Comparison of ENCODE assay signal across 14 cellular contexts in the genomic region with DNA sequence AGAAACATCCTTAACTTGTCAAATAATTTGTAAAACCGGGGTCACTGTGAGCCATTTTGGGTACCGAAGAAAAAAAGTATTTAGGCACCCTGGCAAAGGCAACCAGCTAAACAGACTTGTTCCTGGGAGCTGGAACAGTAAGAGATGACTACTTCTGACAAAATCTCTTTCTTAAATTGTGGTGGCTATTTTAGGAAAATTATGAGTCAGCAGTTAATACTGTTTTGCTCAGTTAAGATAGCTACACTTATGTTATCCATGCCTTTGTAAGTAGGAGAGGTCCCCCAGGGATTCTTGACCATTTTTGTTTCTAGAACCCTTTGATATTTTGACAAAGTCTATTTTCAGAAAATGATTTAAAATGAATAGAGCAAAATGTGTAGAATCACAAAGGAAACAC.
A peak's percentile ranks its signal among the peaks of the same experiment; 100 is the strongest.
DNase-seq lines count a peak whose midpoint lies in the region; ATAC-seq, FAIRE-seq and TF ChIP-seq lines count a peak whose summit lies in the region.
"Had no signal": no experiment of that assay in that cellular context is flagged by ENCODE, and none has a peak within 500 bp of the region (broad histone marks: within the 10 kb centered on the region; RNA-seq: fewer than 3 reads in every experiment).

No MANE protein-coding gene starts in this region.

- POLR2A ChIA-PET in HepG2 (lab: Yijun Ruan, JAX) = no interaction called here

- no peak overlapping the region for H2BK15ac ChIP-seq in mesendoderm (replicated peaks; ENCODE audit: low read depth)

- H3K4me1 ChIP-seq in HepG2 (ENCODE audit: insufficient read depth, low read length) (no peaks in the 10 kb centered on the region), right lobe of liver (no peaks in the 10 kb centered on the region), heart right ventricle (peaks cover 0 to 20% (median 9%) of the 10 kb centered on the region in 9 donors), aorta (ENCODE audit: control insufficient read depth in 1 of 2, insufficient read depth in 2 of 2, low read length in 2 of 2) (peaks cover 0 to 2% of the 10 kb centered on the region in 2 donors), mesendoderm (ENCODE audit: control insufficient read depth, low read depth, low read length) (no peaks in the 10 kb centered on the region)
- H3K4me1 ChIP-seq: BE2C had no signal

- no peak overlapping the region for H2AK5ac ChIP-seq in mesendoderm (ENCODE audit: low read length)

- no peak overlapping the region for H3K4me2 ChIP-seq in HepG2 (ENCODE audit: low read depth, low read length)
- H3K4me2 ChIP-seq in mesendoderm (ENCODE audit: low read length) = no peak overlapping the region

- TF ChIP-seq EP300 in HepG2 (IDR thresholded peaks at IDR 0.05; ENCODE audit: low read depth in 2 of 2, low read length in 2 of 2) (no peak), HepG2 (CRISPR knock-in tag; IDR thresholded peaks at IDR 0.05; ENCODE audit: borderline replicate concordance) (no peak)

- intact Hi-C loops in HepG2 (cut with micrococcal nuclease; ENCODE audit: unreplicated experiment) (no loop called here), right lobe of liver (cut with DNase I) (no loop called here), heart right ventricle (cut with DNase I) (loop anchor here in 3 of 10 donors (10.0 kb wide), 2 partner anchors 116 to 216 kb away; no protein-coding TSS in a partner anchor), aorta (cut with DNase I) (no loop called here)

- TF ChIP-seq POLR2A in HepG2 (IDR thresholded peaks at IDR 0.05; ENCODE audit: insufficient read depth in 1 of 2, low read depth in 2 of 2, low read length in 2 of 2) (no peak), right lobe of liver (IDR thresholded peaks at IDR 0.05) (no peak)

- no peak overlapping the region for H2BK120ac ChIP-seq in mesendoderm (ENCODE audit: low read depth, low read length)

- no peak overlapping the region for H4K5ac ChIP-seq in mesendoderm (ENCODE audit: low read length)

- no peak overlapping the region for H4K8ac ChIP-seq in mesendoderm (ENCODE audit: low read depth, low read length)

- H3K27me3 ChIP-seq in HepG2 (ENCODE audit: control insufficient read depth in 1 of 2, insufficient read depth in 2 of 2, low read length in 2 of 2) = no peaks in the 10 kb centered on the region
- no peaks in the 10 kb centered on the region for H3K27me3 ChIP-seq in right lobe of liver
- H3K27me3 ChIP-seq in heart right ventricle = no peaks in the 10 kb centered on the region
- H3K27me3 ChIP-seq in aorta (ENCODE audit: control insufficient read depth in 1 of 2, insufficient read depth in 2 of 2, low read length in 1 of 2) = no peaks in the 10 kb centered on the region
- H3K27me3 ChIP-seq in mesendoderm (ENCODE audit: insufficient read depth, low read length, poor library complexity) = no peaks in the 10 kb centered on the region
- H3K27me3 ChIP-seq: BE2C, MG63 had no signal

- no peak overlapping the region for H3K4ac ChIP-seq in mesendoderm (ENCODE audit: low read depth, low read length)

- no peak overlapping the region for H3K9ac ChIP-seq in HepG2 (ENCODE audit: insufficient read depth, low read depth, low read length)
- H3K9ac ChIP-seq in mesendoderm (ENCODE audit: low read length) = no peak overlapping the region

- H3K9me3 ChIP-seq in HepG2 (ENCODE audit: low read length) (no peaks in the 10 kb centered on the region), right lobe of liver (no peaks in the 10 kb centered on the region), heart right ventricle (no peaks in the 10 kb centered on the region), aorta (ENCODE audit: control insufficient read depth, low read length) (no peaks in the 10 kb centered on the region)
- H3K9me3 ChIP-seq: BE2C, MG63 had no signal

- in situ Hi-C loops in HepG2 (cut with HindIII; ENCODE audit: extremely low pct_ligation_motif_present, low pct_unique_long_range_greater_than_20kb) = no loop called here

- H3K27ac ChIP-seq in HepG2 (ENCODE audit: extremely low read length, insufficient read depth, low read length) (no peak overlapping the region), right lobe of liver (no peak overlapping the region), heart right ventricle (peak overlapping the region in 5 of 10 donors; percentile 17 to 54 (median 41)), aorta (ENCODE audit: low read depth in 1 of 2, low read length in 2 of 2) (no peak overlapping the region), mesendoderm (ENCODE audit: low read depth, low read length) (no peak overlapping the region)

- H3K18ac ChIP-seq in mesendoderm (ENCODE audit: low read length) = no peak overlapping the region

- no peak overlapping the region for H3K56ac ChIP-seq in mesendoderm (ENCODE audit: low read length)

- TF ChIP-seq RAD21 in HepG2 (CRISPR knock-in tag; IDR thresholded peaks at IDR 0.05) = no peak

- H3K36me3 ChIP-seq in HepG2 (replicated peaks in 1 of 2; ENCODE audit: control insufficient read depth in 1 of 2, insufficient read depth in 2 of 2, low read length in 2 of 2) (peaks cover 0 to 7% of the 10 kb centered on the region in 2 experiments; a peak in 2 of 5 replicates), right lobe of liver (peaks cover 0 to 2% (median 0%) of the 10 kb centered on the region in 4 donors), heart right ventricle (peaks cover 0 to 37% (median 4%) of the 10 kb centered on the region in 9 donors), aorta (ENCODE audit: control insufficient read depth in 1 of 2, insufficient read depth in 2 of 2, low read length in 1 of 2) (no peaks in the 10 kb centered on the region), mesendoderm (ENCODE audit: control insufficient read depth, insufficient read depth, low read length) (no peaks in the 10 kb centered on the region)
- H3K36me3 ChIP-seq: BE2C, MG63 had no signal

- no peak overlapping the region for H2AFZ ChIP-seq in HepG2 (ENCODE audit: low read length)

- BruUV-seq in HepG2 (replicated peaks; lab: Mats Ljungman, UMichigan) = no TSS peak

- FAIRE-seq in HepG2 (lab: Jason Lieb, UNC) = no peak

- no peak for TF ChIP-seq CTCF in HepG2 (CRISPR knock-in tag; IDR thresholded peaks at IDR 0.05)
- no peak for TF ChIP-seq CTCF in right lobe of liver (IDR thresholded peaks at IDR 0.05)
- no peak for TF ChIP-seq CTCF in heart right ventricle (IDR thresholded peaks at IDR 0.05)

- DNase-seq in HepG2 (ENCODE audit: low spot score) (no peak), right lobe of liver (no peak), astrocyte of the hippocampus (ENCODE audit: low read depth, low spot score) (peak; percentile 28), heart right ventricle (no peak), aorta (no peak), mesendoderm (no peak)
- DNase-seq: activated CD4-positive, alpha-beta T cell treated with anti-CD3 and anti-CD28 coated beads for 36 hours; activated effector memory CD4-positive, alpha-beta T cell treated with anti-CD3 and anti-CD28 coated beads, Interleukin-2, amount 50 U/mL, for 16 hours; BE2C; MG63; NCI-H524; stimulated activated naive CD8-positive, alpha-beta T cell treated with anti-CD3 and anti-CD28 coated beads, Interleukin-15, Interleukin-2, amounts not matched to agents 100 U/mL and 50 U/mL, for 24 hours had no signal

- H2BK5ac ChIP-seq in mesendoderm (ENCODE audit: low read length) = no peak overlapping the region

- no peak overlapping the region for H3K23ac ChIP-seq in mesendoderm (ENCODE audit: low read length)

- WGBS in HepG2 (ENCODE audit: low lambda C conversion rate) = 97% methylated on average over 2 of the region's 2 CpGs
- WGBS in right lobe of liver (ENCODE audit: insufficient coverage, low coverage, low lambda C conversion rate, missing lambda C conversion rate) = 76% methylated on average over 2 of the region's 2 CpGs
- WGBS in heart right ventricle, 2 donors = 43 to 60% methylated on average over 2 of the region's 2 CpGs
- 4 to 8% methylated on average over 2 of the region's 2 CpGs for WGBS in aorta, 2 donors
- WGBS in mesendoderm (ENCODE audit: extremely low coverage, insufficient coverage, low lambda C conversion rate) = no CpG with 5 or more reads among the region's 2 CpGs

- no peak overlapping the region for H3K4me3 ChIP-seq in HepG2 (replicated peaks in 1 of 3; ENCODE audit: insufficient read depth in 1 of 3, low read depth in 2 of 3, low read length in 3 of 3)
- H3K4me3 ChIP-seq in right lobe of liver = no peak overlapping the region
- no peak overlapping the region for H3K4me3 ChIP-seq in heart right ventricle
- H3K4me3 ChIP-seq in aorta (ENCODE audit: low read length in 2 of 2) = no peak overlapping the region
- no peak overlapping the region for H3K4me3 ChIP-seq in mesendoderm (ENCODE audit: low read length)
- H3K4me3 ChIP-seq: MG63 had no signal

- H4K20me1 ChIP-seq in HepG2 (ENCODE audit: insufficient read depth, low read length) = no peaks in the 10 kb centered on the region

- no peaks in the 10 kb centered on the region for H3K79me2 ChIP-seq in HepG2 (ENCODE audit: insufficient read depth, low read length)
- no peaks in the 10 kb centered on the region for H3K79me2 ChIP-seq in mesendoderm (ENCODE audit: control insufficient read depth, insufficient read depth, low read length)

- ATAC-seq in HepG2 = no peak
- ATAC-seq in right lobe of liver = no peak
- peak in 7 of 8 donors; percentile 38 to 83 (median 80) for ATAC-seq in heart right ventricle
- peak; percentile 50 for ATAC-seq in aorta (ENCODE audit: low FRiP score)
- ATAC-seq in HG03108 (IDR thresholded peaks at IDR 0.05; ENCODE audit: unreplicated experiment) = no peak
- ATAC-seq in GM21526 (IDR thresholded peaks at IDR 0.05; ENCODE audit: low FRiP score, unreplicated experiment) = no peak
- ATAC-seq: activated CD4-positive, alpha-beta T cell treated with anti-CD3 and anti-CD28 coated beads for 36 hours; stimulated activated naive CD8-positive, alpha-beta T cell treated with anti-CD3 and anti-CD28 coated beads, Interleukin-15, Interleukin-2, amounts not matched to agents 100 U/mL and 50 U/mL, for 24 hours had no signal

- CTCF ChIA-PET in HepG2 (lab: Yijun Ruan, JAX; ENCODE audit: low intra/inter-chr PET ratio, low total read pairs) = no interaction called here

- H3K79me1 ChIP-seq in mesendoderm (ENCODE audit: low read length) = no peaks in the 10 kb centered on the region

TF ChIP-seq in HepG2, 621 proteins besides CTCF, POLR2A, EP300 and RAD21:
- TF ChIP-seq MAFF (IDR thresholded peaks at IDR 0.05; ENCODE audit: low read depth, low read length) (peak; percentile 66; the same call in 1 of the 2 replicates), MAFK (conservative IDR thresholded peaks at IDR 0.05 in 1 of 2, IDR thresholded peaks at IDR 0.05 in 1 of 2; ENCODE audit: low read length in 2 of 2) (peak; percentile 66 to 85), ZFP36L2 (CRISPR knock-in tag; IDR thresholded peaks at IDR 0.05) (no peak)

Comparison
In these comparisons a context has a peak if more than half of its experiments do, and no peak if none do; other contexts are left out.
1. ATAC-seq: peak in heart right ventricle (7 of 8) and aorta (single experiment); none in HepG2 (single experiment), right lobe of liver (0 of 4), HG03108 (single experiment) and GM21526 (single experiment).